19 cellular contexts compared by ENCODE assay signal in genomic region chr1:72432645-72433267, GRCh38.
DNase-seq lines count a peak whose midpoint lies in the region; ATAC-seq and TF ChIP-seq lines count a peak whose summit lies in the region.
"Had no signal": no experiment of that assay in that cellular context is flagged by ENCODE, and none has a peak within 500 bp of the region (broad histone marks: within the 10 kb centered on the region; RNA-seq: fewer than 3 reads in every experiment).

No MANE protein-coding gene starts in this region.

- H3K9me3 ChIP-seq in adrenal gland (replicated peaks in 1 of 3) = no peaks in the 10 kb centered on the region
- no peaks in the 10 kb centered on the region for H3K9me3 ChIP-seq in SJCRH30 (replicated peaks)

- peak overlapping the region; percentile 77 for H3K27ac ChIP-seq in epithelial cell of prostate
- H3K27ac ChIP-seq in adrenal gland = no peak overlapping the region
- no peak overlapping the region for H3K27ac ChIP-seq in SJCRH30
- H3K27ac ChIP-seq: heart right ventricle, stomach had no signal

- H3K27me3 ChIP-seq in adrenal gland (no peaks in the 10 kb centered on the region), SJCRH30 (no peaks in the 10 kb centered on the region)
- H3K27me3 ChIP-seq: heart right ventricle, stomach had no signal

- no peak for DNase-seq in epithelial cell of prostate (ENCODE audit: low read depth, low spot score)
- no peak for DNase-seq in adrenal gland
- DNase-seq in stimulated activated CD4-positive, alpha-beta T cell treated with anti-CD3 and anti-CD28 coated beads, Interleukin-4, amount 100 ng/mL, for 1 hour = no peak
- no peak for DNase-seq in SJCRH30
- DNase-seq: activated CD4-positive, alpha-beta T cell treated with anti-CD3 and anti-CD28 coated beads, Interleukin-2, amount 50 U/mL, for 4 hours; activated T-cell treated with anti-CD3 and anti-CD28 coated beads, Interleukin-2, amount 50 U/mL, for 1 hour; CD4-positive, CD25-positive, alpha-beta regulatory T cell; dermis blood vessel endothelial cell; heart right ventricle; kidney; mesendoderm; NCI-H2081; stomach; SW 1271 had no signal

- TF ChIP-seq CTCF in adrenal gland (IDR thresholded peaks at IDR 0.05) = no peak

- WGBS in adrenal gland, 4 donors = 48 to 56% (median 52%) methylated on average over 5 of the region's 5 CpGs

- no peak for TF ChIP-seq POLR2A in GM18505 (IDR thresholded peaks at IDR 0.05; ENCODE audit: borderline replicate concordance, extremely low read depth, insufficient read depth, insufficient read length)
- TF ChIP-seq POLR2A in adrenal gland (IDR thresholded peaks at IDR 0.05) = no peak

- H3K4me1 ChIP-seq in adrenal gland (replicated peaks in 1 of 2) = no peaks in the 10 kb centered on the region
- H3K4me1 ChIP-seq in SJCRH30 = peaks cover 19% of the 10 kb centered on the region
- H3K4me1 ChIP-seq: heart right ventricle, stomach had no signal

- intact Hi-C loops in adrenal gland (cut with DNase I) = no loop called here

- H3K4me3 ChIP-seq in adrenal gland = no peak overlapping the region
- no peak overlapping the region for H3K4me3 ChIP-seq in SJCRH30
- H3K4me3 ChIP-seq: heart right ventricle, stomach had no signal

- peak; percentile 48 for ATAC-seq in GM18505 (IDR thresholded peaks at IDR 0.05; ENCODE audit: unreplicated experiment)
- ATAC-seq in GM21825 (IDR thresholded peaks at IDR 0.05; ENCODE audit: unreplicated experiment) = peak; percentile 41
- ATAC-seq in HG03045 (IDR thresholded peaks at IDR 0.05; ENCODE audit: unreplicated experiment) = peak; percentile 51
- no peak for ATAC-seq in GM19324 (IDR thresholded peaks at IDR 0.05; ENCODE audit: low FRiP score, unreplicated experiment)
- ATAC-seq: esophagus mucosa, heart right ventricle had no signal

- H3K36me3 ChIP-seq in adrenal gland (replicated peaks in 1 of 2) = no peaks in the 10 kb centered on the region
- no peaks in the 10 kb centered on the region for H3K36me3 ChIP-seq in SJCRH30
- H3K36me3 ChIP-seq: heart right ventricle, stomach had no signal
